Comparison of ENCODE assay signal across 25 cellular contexts in the genomic region with DNA sequence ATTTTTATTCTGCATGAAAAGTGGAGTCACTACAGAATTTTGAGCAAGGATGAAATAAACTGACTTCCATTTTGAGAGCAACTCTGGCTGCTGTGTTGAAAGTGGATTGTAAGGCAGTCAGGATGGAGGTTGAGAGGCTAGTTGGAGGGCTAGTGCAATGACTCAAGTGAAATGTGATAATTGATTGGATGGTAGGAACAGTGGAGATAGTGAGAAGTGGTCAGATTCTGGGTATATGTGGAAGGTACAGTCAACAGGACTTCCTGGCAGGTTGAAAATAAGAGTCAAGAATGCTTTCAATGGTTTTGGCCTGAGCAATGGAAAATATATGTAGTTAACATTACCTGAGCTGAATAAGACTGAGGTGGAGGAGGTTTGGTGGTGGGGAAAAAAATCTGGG.
"Had no signal": no experiment of that assay in that cellular context is flagged by ENCODE, and none has a peak within 500 bp of the region (broad histone marks: within the 10 kb centered on the region; RNA-seq: fewer than 3 reads in every experiment).

No MANE protein-coding gene starts in this region.

- H3K27me3 ChIP-seq: dorsolateral prefrontal cortex, esophagus muscularis mucosa, foreskin keratinocyte, gastroesophageal sphincter, heart left ventricle, hepatocyte had no signal

- H3K4me2 ChIP-seq: hepatocyte had no signal

- H3K36me3 ChIP-seq: esophagus muscularis mucosa, gastroesophageal sphincter, heart left ventricle, lower lobe of right lung had no signal

- H3K4me1 Mint-ChIP-seq: immature natural killer cell, mesothelial cell of epicardium had no signal

- H3K4me3 ChIP-seq: coronary artery, dorsolateral prefrontal cortex, esophagus muscularis mucosa, gastroesophageal sphincter, heart left ventricle, hepatocyte, lower lobe of right lung, mucosa of descending colon had no signal

- H2AFZ ChIP-seq: hepatocyte had no signal

- H3K79me2 ChIP-seq: hepatocyte had no signal

- H3K9me3 Mint-ChIP-seq: mesothelial cell of epicardium had no signal

- FAIRE-seq: colon, endothelial cell of umbilical vein, frontal cortex, kidney had no signal

- ATAC-seq: foreskin keratinocyte, gastroesophageal sphincter, heart left ventricle, left colon, left lobe of liver, left ventricle myocardium superior, lower lobe of right lung, mucosa of descending colon had no signal

- H3K27ac ChIP-seq: coronary artery, dorsolateral prefrontal cortex, esophagus muscularis mucosa, foreskin keratinocyte, gastroesophageal sphincter, hepatocyte, lower lobe of right lung had no signal

- H3K36me3 Mint-ChIP-seq: immature natural killer cell, mesothelial cell of epicardium had no signal

- H3K4me3 Mint-ChIP-seq: immature natural killer cell, mesothelial cell of epicardium had no signal

- H3K27ac Mint-ChIP-seq: immature natural killer cell, mesothelial cell of epicardium had no signal

- DNase-seq: dermis blood vessel endothelial cell; dorsolateral prefrontal cortex; effector CD4-positive, alpha-beta T cell; effector memory CD4-positive, alpha-beta T cell; foreskin keratinocyte; heart left ventricle; hypothalamus; immature natural killer cell; islet precursor cell; kidney; kidney glomerular epithelial cell; left colon; left ventricle myocardium superior; lower lobe of right lung; mesenchymal stem cell; mucosa of descending colon had no signal

- H3K9me3 ChIP-seq: esophagus muscularis mucosa, gastroesophageal sphincter, heart left ventricle, lower lobe of right lung, mucosa of descending colon had no signal

- H3K4me1 ChIP-seq: esophagus muscularis mucosa, foreskin keratinocyte, gastroesophageal sphincter, lower lobe of right lung had no signal
